In genomic region chr17:44581868-44582267, GRCh38 we compare ENCODE assay signal across 1 cellular context.
TF ChIP-seq lines count a peak whose summit lies in the region.

No MANE protein-coding gene starts in this region.

TF ChIP-seq in GM23338, 12 proteins besides CTCF, POLR2A, EP300 and RAD21 (continued from another document):
- TF ChIP-seq ZNF462 (CRISPR knock-in tag; IDR thresholded peaks at IDR 0.05) (no peak), CREB1 (CRISPR knock-in tag; IDR thresholded peaks at IDR 0.05; ENCODE audit: low read depth) (no peak), NANOG (IDR thresholded peaks at IDR 0.05; ENCODE audit: borderline replicate concordance) (no peak), ZNF331 (CRISPR knock-in tag; IDR thresholded peaks at IDR 0.05; ENCODE audit: low read depth) (no peak), STAT1 (IDR thresholded peaks at IDR 0.05; ENCODE audit: unreplicated experiment) (no peak)
